Comparison of ENCODE assay signal across 1 cellular context in genomic region chr2:43595603-43596412, GRCh38.
TF ChIP-seq lines count a peak whose summit lies in the region.

Gene THADA, minus strand, starts transcription at chr2:43596038. Its CDS starts 3,646 bp downstream, at chr2:43592392.

TF ChIP-seq in SK-N-SH, 30 proteins besides CTCF, POLR2A, EP300 and RAD21 (continued from another document):
- TF ChIP-seq NRF1 (IDR thresholded peaks at IDR 0.05; ENCODE audit: low read depth, low read length) (no peak), MXI1 (IDR thresholded peaks at IDR 0.05; ENCODE audit: low read depth, low read length) (peak; percentile 100), RXRA (IDR thresholded peaks at IDR 0.05; ENCODE audit: borderline replicate concordance, low read depth) (no peak), PBX3 (IDR thresholded peaks at IDR 0.05) (no peak), TAF1 (IDR thresholded peaks at IDR 0.05; ENCODE audit: borderline replicate concordance, low read depth, low read length) (peak; percentile 92; the same call in 1 of the 2 replicates)
- TF ChIP-seq, protein P1, sequence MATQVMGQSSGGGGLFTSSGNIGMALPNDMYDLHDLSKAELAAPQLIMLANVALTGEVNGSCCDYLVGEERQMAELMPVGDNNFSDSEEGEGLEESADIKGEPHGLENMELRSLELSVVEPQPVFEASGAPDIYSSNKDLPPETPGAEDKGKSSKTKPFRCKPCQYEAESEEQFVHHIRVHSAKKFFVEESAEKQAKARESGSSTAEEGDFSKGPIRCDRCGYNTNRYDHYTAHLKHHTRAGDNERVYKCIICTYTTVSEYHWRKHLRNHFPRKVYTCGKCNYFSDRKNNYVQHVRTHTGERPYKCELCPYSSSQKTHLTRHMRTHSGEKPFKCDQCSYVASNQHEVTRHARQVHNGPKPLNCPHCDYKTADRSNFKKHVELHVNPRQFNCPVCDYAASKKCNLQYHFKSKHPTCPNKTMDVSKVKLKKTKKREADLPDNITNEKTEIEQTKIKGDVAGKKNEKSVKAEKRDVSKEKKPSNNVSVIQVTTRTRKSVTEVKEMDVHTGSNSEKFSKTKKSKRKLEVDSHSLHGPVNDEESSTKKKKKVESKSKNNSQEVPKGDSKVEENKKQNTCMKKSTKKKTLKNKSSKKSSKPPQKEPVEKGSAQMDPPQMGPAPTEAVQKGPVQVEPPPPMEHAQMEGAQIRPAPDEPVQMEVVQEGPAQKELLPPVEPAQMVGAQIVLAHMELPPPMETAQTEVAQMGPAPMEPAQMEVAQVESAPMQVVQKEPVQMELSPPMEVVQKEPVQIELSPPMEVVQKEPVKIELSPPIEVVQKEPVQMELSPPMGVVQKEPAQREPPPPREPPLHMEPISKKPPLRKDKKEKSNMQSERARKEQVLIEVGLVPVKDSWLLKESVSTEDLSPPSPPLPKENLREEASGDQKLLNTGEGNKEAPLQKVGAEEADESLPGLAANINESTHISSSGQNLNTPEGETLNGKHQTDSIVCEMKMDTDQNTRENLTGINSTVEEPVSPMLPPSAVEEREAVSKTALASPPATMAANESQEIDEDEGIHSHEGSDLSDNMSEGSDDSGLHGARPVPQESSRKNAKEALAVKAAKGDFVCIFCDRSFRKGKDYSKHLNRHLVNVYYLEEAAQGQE (IDR thresholded peaks at IDR 0.05; ENCODE audit: low read depth, low read length) = peak; percentile 53; the same call in 1 of the 2 replicates
- TF ChIP-seq, protein P2, sequence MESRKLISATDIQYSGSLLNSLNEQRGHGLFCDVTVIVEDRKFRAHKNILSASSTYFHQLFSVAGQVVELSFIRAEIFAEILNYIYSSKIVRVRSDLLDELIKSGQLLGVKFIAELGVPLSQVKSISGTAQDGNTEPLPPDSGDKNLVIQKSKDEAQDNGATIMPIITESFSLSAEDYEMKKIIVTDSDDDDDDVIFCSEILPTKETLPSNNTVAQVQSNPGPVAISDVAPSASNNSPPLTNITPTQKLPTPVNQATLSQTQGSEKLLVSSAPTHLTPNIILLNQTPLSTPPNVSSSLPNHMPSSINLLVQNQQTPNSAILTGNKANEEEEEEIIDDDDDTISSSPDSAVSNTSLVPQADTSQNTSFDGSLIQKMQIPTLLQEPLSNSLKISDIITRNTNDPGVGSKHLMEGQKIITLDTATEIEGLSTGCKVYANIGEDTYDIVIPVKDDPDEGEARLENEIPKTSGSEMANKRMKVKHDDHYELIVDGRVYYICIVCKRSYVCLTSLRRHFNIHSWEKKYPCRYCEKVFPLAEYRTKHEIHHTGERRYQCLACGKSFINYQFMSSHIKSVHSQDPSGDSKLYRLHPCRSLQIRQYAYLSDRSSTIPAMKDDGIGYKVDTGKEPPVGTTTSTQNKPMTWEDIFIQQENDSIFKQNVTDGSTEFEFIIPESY (IDR thresholded peaks at IDR 0.05; ENCODE audit: borderline replicate concordance, low read depth) = peak; percentile 99
